8 cellular contexts compared by ENCODE assay signal in genomic region chr1:156480015-156480368, GRCh38. TPM values are rescaled to one million over a fixed set of nuclear protein-coding genes. Genes with fewer than 3 reads are reported as not detected.
DNase-seq lines count a peak whose midpoint lies in the region; ATAC-seq and TF ChIP-seq lines count a peak whose summit lies in the region.

No MANE protein-coding gene starts in this region.

- H3K27ac Mint-ChIP-seq in CD4-positive, alpha-beta memory T cell = peak overlapping the region in 6 of 7 donors; percentile 70 to 97 (median 91)
- H3K27ac Mint-ChIP-seq in IgD-negative memory B cell = peak overlapping the region; percentile 72 to 95 (median 87)

- H3K36me3 ChIP-seq in CD4-positive, alpha-beta memory T cell (ENCODE audit: insufficient read depth, low read length) = peaks cover 77% of the 10 kb centered on the region
- H3K36me3 ChIP-seq in brain microvascular endothelial cell (replicated peaks) (peaks cover 79% of the 10 kb centered on the region), muscle layer of colon (ENCODE audit: insufficient read depth, low read length) (peaks cover 75% of the 10 kb centered on the region)

- intact Hi-C loops in CD4-positive, alpha-beta memory T cell (cut with micrococcal nuclease) = loop anchor here (1.0 kb wide), 5 partner anchors 20 to 128 kb away; partner anchors contain the start of gene MEF2D

- H3K27ac ChIP-seq in CD4-positive, alpha-beta memory T cell (ENCODE audit: low read depth, low read length) = peak overlapping the region; percentile 42
- no peak overlapping the region for H3K27ac ChIP-seq in brain microvascular endothelial cell
- peak overlapping the region; percentile 1 for H3K27ac ChIP-seq in muscle layer of colon (ENCODE audit: low read depth, low read length)

- no peak overlapping the region for H3K9ac ChIP-seq in muscle layer of colon (ENCODE audit: low read length)

- no peak overlapping the region for H3K4me3 Mint-ChIP-seq in CD4-positive, alpha-beta memory T cell
- peak overlapping the region in 2 of 4 donors; percentile 66 to 70 for H3K4me3 Mint-ChIP-seq in IgD-negative memory B cell

- H3K27me3 ChIP-seq in CD4-positive, alpha-beta memory T cell (ENCODE audit: insufficient read depth, low read length) = no peaks in the 10 kb centered on the region
- no peaks in the 10 kb centered on the region for H3K27me3 ChIP-seq in brain microvascular endothelial cell (replicated peaks)
- H3K27me3 ChIP-seq in muscle layer of colon (ENCODE audit: control insufficient read depth in 1 of 2, insufficient read depth in 2 of 2, low read length in 2 of 2) = no peaks in the 10 kb centered on the region

- no peaks in the 10 kb centered on the region for H3K27me3 Mint-ChIP-seq in CD4-positive, alpha-beta memory T cell
- no peaks in the 10 kb centered on the region for H3K27me3 Mint-ChIP-seq in IgD-negative memory B cell

- H3K9me3 ChIP-seq in CD4-positive, alpha-beta memory T cell (ENCODE audit: control insufficient read depth in 1 of 2, low read length in 2 of 2) = no peaks in the 10 kb centered on the region
- H3K9me3 ChIP-seq in muscle layer of colon (ENCODE audit: low read length) = no peaks in the 10 kb centered on the region

- in situ Hi-C loops in brain microvascular endothelial cell (cut with HindIII; ENCODE audit: low pct_ligation_motif_present, low sequenced_read_pairs) = no loop called here

- DNase-seq in CD4-positive, alpha-beta memory T cell = no peak
- no peak for DNase-seq in brain microvascular endothelial cell
- DNase-seq in AG08395 (ENCODE audit: low spot score) = no peak

- peaks cover 31 to 53% (median 42%) of the 10 kb centered on the region in 4 donors for H3K4me1 Mint-ChIP-seq in CD4-positive, alpha-beta memory T cell
- H3K4me1 Mint-ChIP-seq in IgD-negative memory B cell = peaks cover 27 to 43% (median 29%) of the 10 kb centered on the region in 3 donors

- POLR2A ChIA-PET in CD4-positive, alpha-beta memory T cell (lab: Charles Lee; ENCODE audit: partially characterized antibody) = interaction anchor here (1.3 to 14.5 kb wide), 7 partner anchors 9 to 128 kb away, joined by 4 to 376 read pairs (median 7); partner anchors contain the start of genes GPATCH4, MEF2D and NAXE

- TF ChIP-seq CTCF in brain microvascular endothelial cell (IDR thresholded peaks at IDR 0.05; ENCODE audit: low read depth, low read length, missing control alignments) = peak; percentile 55

- ATAC-seq in GM18519 (IDR thresholded peaks at IDR 0.05; ENCODE audit: low FRiP score, unreplicated experiment) (no peak), GM21390 (IDR thresholded peaks at IDR 0.05; ENCODE audit: unreplicated experiment) (no peak), HG02885 (IDR thresholded peaks at IDR 0.05; ENCODE audit: poor library complexity, unreplicated experiment) (no peak)

- CTCF ChIA-PET in CD4-positive, alpha-beta memory T cell (lab: Charles Lee; ENCODE audit: partially characterized antibody) = interaction anchor here (0.6 to 14.7 kb wide), 25 partner anchors 10 to 178 kb away, joined by 3 to 257 read pairs (median 6); partner anchors contain the start of genes GPATCH4, IQGAP3, MEF2D and NAXE

- peaks cover 0 to 2% (median 0%) of the 10 kb centered on the region in 8 donors for H3K9me3 Mint-ChIP-seq in CD4-positive, alpha-beta memory T cell
- H3K9me3 Mint-ChIP-seq in IgD-negative memory B cell = no peaks in the 10 kb centered on the region

- peaks cover 57 to 90% of the 10 kb centered on the region in 2 donors for H3K36me3 Mint-ChIP-seq in CD4-positive, alpha-beta memory T cell
- peaks cover 2% of the 10 kb centered on the region for H3K36me3 Mint-ChIP-seq in IgD-negative memory B cell

- no peak overlapping the region for H3K4me3 ChIP-seq in CD4-positive, alpha-beta memory T cell (ENCODE audit: low read length in 2 of 2)
- H3K4me3 ChIP-seq in brain microvascular endothelial cell (ENCODE audit: low read depth, low read length) (no peak overlapping the region), muscle layer of colon (ENCODE audit: low read depth in 1 of 2, low read length in 2 of 2) (no peak overlapping the region)

- H3K4me1 ChIP-seq in CD4-positive, alpha-beta memory T cell (ENCODE audit: insufficient read depth, low read length) = peaks cover 43% of the 10 kb centered on the region
- H3K4me1 ChIP-seq in muscle layer of colon (ENCODE audit: insufficient read depth, low read length) = peaks cover 80% of the 10 kb centered on the region

RNA-seq across cellular contexts. Expression of gene MEF2D, which starts 20.6 kb away (rescaled TPM):
- 10 to 100 TPM; 65.0 to 69.6 TPM for total RNA-seq in CD4-positive, alpha-beta memory T cell
- polyA plus RNA-seq in CD4-positive, alpha-beta memory T cell = 10 to 100 TPM in 1 of 2 donors, 1 to 10 TPM in 1; 4.2 to 13.8 TPM
- polyA plus RNA-seq in IgD-negative memory B cell = 16.2 TPM
